30 cellular contexts compared by ENCODE assay signal in the genomic region with DNA sequence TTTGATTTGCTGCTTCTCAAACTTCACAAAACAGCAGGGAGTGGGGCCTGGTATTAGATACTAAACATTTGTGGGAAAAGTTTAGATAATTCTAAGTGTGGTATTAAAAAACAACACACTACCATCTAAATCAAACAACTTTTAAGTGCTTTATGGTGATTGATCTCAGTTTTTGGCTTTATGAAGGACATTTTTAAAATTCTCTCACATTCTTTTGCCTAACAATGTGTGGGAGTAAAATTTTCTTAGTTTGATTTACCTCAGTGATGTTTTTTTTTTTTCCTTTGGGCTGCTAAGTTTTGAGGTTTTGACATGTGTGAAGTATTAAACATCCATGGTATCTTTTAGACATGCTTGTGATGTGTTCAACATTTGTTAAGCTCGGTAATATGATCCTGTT.
A peak's percentile ranks its signal among the peaks of the same experiment; 100 is the strongest.
DNase-seq lines count a peak whose midpoint lies in the region; ATAC-seq, FAIRE-seq and TF ChIP-seq lines count a peak whose summit lies in the region.
"Had no signal": no experiment of that assay in that cellular context is flagged by ENCODE, and none has a peak within 500 bp of the region (broad histone marks: within the 10 kb centered on the region; RNA-seq: fewer than 3 reads in every experiment).

No MANE protein-coding gene starts in this region.

- no TSS peak for BruUV-seq in endothelial cell of umbilical vein (replicated peaks; lab: Mats Ljungman, UMichigan)

- H3K27ac ChIP-seq in endothelial cell of umbilical vein (ENCODE audit: insufficient read depth, low read depth, low read length) (no peak overlapping the region), muscle layer of colon (ENCODE audit: low read depth, low read length) (peak overlapping the region; percentile 68)
- H3K27ac ChIP-seq: 22Rv1, ascending aorta, KMS-11, neutrophil, psoas muscle had no signal

- H3K9me3 Mint-ChIP-seq in type B pancreatic cell (no peaks in the 10 kb centered on the region), T-cell (no peaks in the 10 kb centered on the region)
- H3K9me3 Mint-ChIP-seq: CD4-positive, alpha-beta memory T cell; T-helper 1 cell treated with Interleukin-12 subunit alpha and Interleukin-12 subunit beta and Interleukin-4 antibody, amounts not matched to agents 30 μg/mL and 1 μg/mL, for 36 hours had no signal

- CTCF ChIA-PET in endothelial cell of umbilical vein (lab: Charles Lee), result no interaction called here
- CTCF ChIA-PET in T-cell (lab: Charles Lee), result no interaction called here

- TF ChIP-seq CTCF in endothelial cell of umbilical vein (IDR thresholded peaks at IDR 0.05; ENCODE audit: extremely low read depth in 1 of 2, insufficient read depth in 1 of 2, low read depth in 1 of 2, low read length in 2 of 2), result no peak
- no peak for TF ChIP-seq CTCF in type B pancreatic cell (conservative IDR thresholded peaks at IDR 0.05)

- peak; percentile 8 for FAIRE-seq in endothelial cell of umbilical vein (lab: Jason Lieb, UNC)
- FAIRE-seq: GM12878, HTR-8/SVneo had no signal

- TF ChIP-seq POLR2A in endothelial cell of umbilical vein (IDR thresholded peaks at IDR 0.05; ENCODE audit: low read depth, low read length), result no peak

- H3K4me1 Mint-ChIP-seq in type B pancreatic cell (ENCODE audit: unreplicated experiment), result peaks cover 25% of the 10 kb centered on the region
- no peaks in the 10 kb centered on the region for H3K4me1 Mint-ChIP-seq in T-cell
- H3K4me1 Mint-ChIP-seq: CD4-positive, alpha-beta memory T cell had no signal

- H3K36me3 Mint-ChIP-seq in type B pancreatic cell (no peaks in the 10 kb centered on the region), T-cell (peaks cover 2% of the 10 kb centered on the region)
- H3K36me3 Mint-ChIP-seq: CD4-positive, alpha-beta memory T cell had no signal

- H2AFZ ChIP-seq in endothelial cell of umbilical vein (ENCODE audit: low read depth, low read length), result no peak overlapping the region

- intact Hi-C loops in endothelial cell of umbilical vein (cut with micrococcal nuclease), result no loop called here

- no peak overlapping the region for H3K4me2 ChIP-seq in endothelial cell of umbilical vein (ENCODE audit: insufficient read depth, low read length)
- H3K4me2 ChIP-seq: KMS-11 had no signal

- H4K20me1 ChIP-seq in endothelial cell of umbilical vein (replicated peaks; ENCODE audit: control insufficient read depth, extremely low read depth, insufficient read depth, low read length), result no peaks in the 10 kb centered on the region

- no peaks in the 10 kb centered on the region for H3K79me2 ChIP-seq in endothelial cell of umbilical vein (ENCODE audit: control insufficient read depth, insufficient read depth, low read length)

- DNase-seq in DMS53 (lab: John Stamatoyannopoulos, UW) (peak; percentile 35), DMS53 treated with DMSO at 0.1 percent for 48 hours (lab: John Stamatoyannopoulos, UW; ENCODE audit: unreplicated experiment) (no peak), endothelial cell of umbilical vein (ENCODE audit: low read depth, low spot score) (no peak), type B pancreatic cell (ENCODE audit: extremely low spot score, unreplicated experiment) (no peak), NCI-H1105 treated with DMSO at 0.1 percent for 48 hours (lab: John Stamatoyannopoulos, UW) (no peak), T-cell (no peak)
- DNase-seq in stimulated activated CD4-positive, alpha-beta T cell treated with anti-CD3 and anti-CD28 coated beads, Interleukin-4, amount 100 ng/mL, for 4 hours, result no peak
- DNase-seq: activated CD4-positive, alpha-beta T cell treated with anti-CD3 and anti-CD28 coated beads for 48 hours; activated naive CD4-positive, alpha-beta T cell treated with anti-CD3 and anti-CD28 coated beads, Interleukin-2, amount 50 U/mL, for 16 hours; CD4-positive, alpha-beta memory T cell; DMS79 treated with DMSO at 0.1 percent for 48 hours; effector memory CD4-positive, alpha-beta T cell; head of caudate nucleus; left lung; mucosa of descending colon; NCI-H1694 treated with DMSO at 0.1 percent for 48 hours; NCI-H2227 treated with DMSO at 0.1 percent for 48 hours; NCI-H774; psoas muscle; stimulated activated CD4-positive, alpha-beta T cell treated with anti-CD3 and anti-CD28 coated beads, Interleukin-2, amount 100 ng/mL, for 48 hours; stimulated activated naive CD4-positive, alpha-beta T cell had no signal

- no peaks in the 10 kb centered on the region for H3K9me3 ChIP-seq in endothelial cell of umbilical vein (replicated peaks; ENCODE audit: control insufficient read depth, insufficient read depth, low read length)
- no peaks in the 10 kb centered on the region for H3K9me3 ChIP-seq in muscle layer of colon (ENCODE audit: low read length)
- H3K9me3 ChIP-seq: ascending aorta, left lung, mucosa of descending colon, neutrophil, psoas muscle had no signal

- H3K4me3 ChIP-seq in endothelial cell of umbilical vein (replicated peaks in 1 of 3; ENCODE audit: insufficient read depth in 1 of 3, low read depth in 1 of 3, low read length in 3 of 3) (no peak overlapping the region), muscle layer of colon (ENCODE audit: low read depth in 1 of 2, low read length in 2 of 2) (no peak overlapping the region)
- H3K4me3 ChIP-seq: ascending aorta, GM12878, mucosa of descending colon had no signal

- H3K27ac Mint-ChIP-seq in type B pancreatic cell (peak overlapping the region; percentile 10), T-cell (no peak overlapping the region)
- H3K27ac Mint-ChIP-seq: T-helper 1 cell treated with Interleukin-12 subunit alpha and Interleukin-12 subunit beta and Interleukin-4 antibody, amounts not matched to agents 30 μg/mL and 1 μg/mL, for 36 hours had no signal

- H3K27me3 ChIP-seq in endothelial cell of umbilical vein (ENCODE audit: control insufficient read depth in 2 of 2, insufficient read depth in 2 of 2, low read length in 2 of 2) (no peaks in the 10 kb centered on the region), muscle layer of colon (ENCODE audit: control insufficient read depth in 1 of 2, insufficient read depth in 2 of 2, low read length in 2 of 2) (no peaks in the 10 kb centered on the region)
- H3K27me3 ChIP-seq: ascending aorta, left lung, neutrophil had no signal

- POLR2A ChIA-PET in endothelial cell of umbilical vein (lab: Charles Lee) (no interaction called here), T-cell (lab: Charles Lee) (no interaction called here)

- dilution Hi-C loops in endothelial cell of umbilical vein (cut with MboI; ENCODE audit: extremely low pct_ligation_motif_present, low sequenced_read_pairs), result no loop called here

- no peak overlapping the region for H3K9ac ChIP-seq in endothelial cell of umbilical vein (replicated peaks; ENCODE audit: extremely low read depth, insufficient read depth, low read length)
- H3K9ac ChIP-seq in muscle layer of colon (ENCODE audit: low read length), result no peak overlapping the region
- H3K9ac ChIP-seq: KMS-11 had no signal

- H3K4me3 Mint-ChIP-seq in type B pancreatic cell (peak overlapping the region; percentile 75), T-cell (no peak overlapping the region)
- H3K4me3 Mint-ChIP-seq: CD4-positive, alpha-beta memory T cell; T-helper 1 cell treated with Interleukin-12 subunit alpha and Interleukin-12 subunit beta and Interleukin-4 antibody, amounts not matched to agents 30 μg/mL and 1 μg/mL, for 36 hours had no signal

- H3K9me1 ChIP-seq in endothelial cell of umbilical vein (replicated peaks; ENCODE audit: control insufficient read depth, extremely low read depth, insufficient read depth, low read length), result no peaks in the 10 kb centered on the region

- H3K27me3 Mint-ChIP-seq in type B pancreatic cell (no peaks in the 10 kb centered on the region), T-cell (no peaks in the 10 kb centered on the region)
- H3K27me3 Mint-ChIP-seq: CD4-positive, alpha-beta memory T cell had no signal

- H3K4me1 ChIP-seq in endothelial cell of umbilical vein (ENCODE audit: control insufficient read depth, extremely low read depth, insufficient read depth, low read length), result no peaks in the 10 kb centered on the region
- peaks cover 59% of the 10 kb centered on the region for H3K4me1 ChIP-seq in muscle layer of colon (ENCODE audit: insufficient read depth, low read length)

- no peak for ATAC-seq in T-cell (replicated peaks in 1 of 4)
- ATAC-seq: GM12878, left lung, mucosa of descending colon, psoas muscle, Right ventricle myocardium inferior had no signal

- H3K36me3 ChIP-seq in endothelial cell of umbilical vein (ENCODE audit: control insufficient read depth in 2 of 2, extremely low read depth in 1 of 2, insufficient read depth in 2 of 2, low read length in 2 of 2), result no peaks in the 10 kb centered on the region
- H3K36me3 ChIP-seq in muscle layer of colon (ENCODE audit: insufficient read depth, low read length), result no peaks in the 10 kb centered on the region
- H3K36me3 ChIP-seq: ascending aorta, left lung, neutrophil had no signal

TF ChIP-seq in endothelial cell of umbilical vein, 7 proteins besides CTCF, POLR2A, EP300 and RAD21:
- TF ChIP-seq POLR2AphosphoS5 (IDR thresholded peaks at IDR 0.05; ENCODE audit: insufficient read depth, low read depth, low read length) (no peak), GATA2 (IDR thresholded peaks at IDR 0.05; ENCODE audit: insufficient read depth, insufficient read length, low read depth, low read length) (no peak), MYC (IDR thresholded peaks at IDR 0.05; ENCODE audit: low read depth, low read length) (no peak), JUN (IDR thresholded peaks at IDR 0.05; ENCODE audit: borderline replicate concordance, insufficient read depth, insufficient read length, low read depth) (no peak), FOS (IDR thresholded peaks at IDR 0.05; ENCODE audit: borderline replicate concordance, insufficient read depth, low read length) (no peak), MAX (IDR thresholded peaks at IDR 0.05; ENCODE audit: insufficient read depth, insufficient read length) (no peak), EZH2 (IDR thresholded peaks at IDR 0.05; ENCODE audit: borderline replicate concordance, low read depth, low read length, severe bottlenecking) (no peak)
TF ChIP-seq in endothelial cell of umbilical vein: peak in this region for 0.
